ENCODE assay signal across 7 cellular contexts in genomic region chr14:103691655-103692054, GRCh38. TPM values are rescaled to one million over a fixed set of nuclear protein-coding genes. Genes with fewer than 3 reads are reported as not detected.
DNase-seq lines count a peak whose midpoint lies in the region; ATAC-seq and TF ChIP-seq lines count a peak whose summit lies in the region.
"Not testable (repeated sequence)": the region's sequence is repeated elsewhere in the genome, so short reads cannot be mapped to it uniquely, and the experiment has no call there.

No MANE protein-coding gene starts in this region.

- TF ChIP-seq CTCF in activated B cell treated with CpG ODN at 0.5 μM for 24 hours (IDR thresholded peaks at IDR 0.05), result not testable (repeated sequence)

- peak; percentile 53 for ATAC-seq in GM18498 (IDR thresholded peaks at IDR 0.05; ENCODE audit: unreplicated experiment)
- peak; percentile 67 for ATAC-seq in GM19025 (IDR thresholded peaks at IDR 0.05; ENCODE audit: low read depth, unreplicated experiment)
- ATAC-seq in GM21381 (IDR thresholded peaks at IDR 0.05; ENCODE audit: unreplicated experiment), result peak; percentile 60
- ATAC-seq in HG02642 (IDR thresholded peaks at IDR 0.05; ENCODE audit: poor library complexity, unreplicated experiment), result peak; percentile 71
- peak; percentile 69 for ATAC-seq in HG03095 (IDR thresholded peaks at IDR 0.05; ENCODE audit: unreplicated experiment)
- ATAC-seq in HG03460 (IDR thresholded peaks at IDR 0.05; ENCODE audit: unreplicated experiment), result peak; percentile 65
- ATAC-seq in activated B cell treated with CpG ODN at 0.5 μM for 24 hours (ENCODE audit: low read depth), result peak; percentile 73

- intact Hi-C loops in activated B cell treated with CpG ODN at 0.5 μM for 24 hours (cut with micrococcal nuclease), result loop anchor here (5.0 kb wide), 1 partner anchor 64 kb away; the partner anchor contains the start of gene KLC1

- not testable (repeated sequence) for H3K9me3 Mint-ChIP-seq in activated B cell treated with CpG ODN at 0.5 μM for 24 hours

- H3K4me3 Mint-ChIP-seq in activated B cell treated with CpG ODN at 0.5 μM for 24 hours, result peak overlapping the region; percentile 64

- peak overlapping the region; percentile 87 for H3K27ac Mint-ChIP-seq in activated B cell treated with CpG ODN at 0.5 μM for 24 hours

- not testable (repeated sequence) for H3K27me3 Mint-ChIP-seq in activated B cell treated with CpG ODN at 0.5 μM for 24 hours

- peaks cover 58% of the 10 kb centered on the region for H3K4me1 Mint-ChIP-seq in activated B cell treated with CpG ODN at 0.5 μM for 24 hours

- POLR2A ChIA-PET in activated B cell treated with CpG ODN at 0.5 μM for 24 hours (lab: Charles Lee), result interaction anchor here (0.7 to 1.7 kb wide), 8 partner anchors 10 to 1602 kb away, joined by 3 to 9 read pairs (median 6); partner anchors contain the start of genes BAG5, COA8, XRCC3 and ZFYVE21

- not testable (repeated sequence) for DNase-seq in activated B cell treated with CpG ODN at 0.5 μM for 24 hours

- CTCF ChIA-PET in activated B cell treated with CpG ODN at 0.5 μM for 24 hours (lab: Charles Lee), result interaction anchor here (1.9 kb wide), 1 partner anchor 12 kb away, joined by 8 read pairs; no protein-coding TSS in a partner anchor

- H3K36me3 Mint-ChIP-seq in activated B cell treated with CpG ODN at 0.5 μM for 24 hours (ENCODE audit: low read depth), result peaks cover 55% of the 10 kb centered on the region

RNA-seq across cellular contexts. Expression of gene XRCC3, which starts 23.6 kb away (rescaled TPM):
- 23.5 and 26.0 TPM in 2 replicates for total RNA-seq in activated B cell treated with CpG ODN at 0.5 μM for 24 hours

RNA-seq across cellular contexts. Expression of gene ZFYVE21, which starts 24.0 kb away (rescaled TPM):
- 12.4 and 16.7 TPM in 2 replicates for total RNA-seq in activated B cell treated with CpG ODN at 0.5 μM for 24 hours
